8 cellular contexts compared by ENCODE assay signal in the genomic region with DNA sequence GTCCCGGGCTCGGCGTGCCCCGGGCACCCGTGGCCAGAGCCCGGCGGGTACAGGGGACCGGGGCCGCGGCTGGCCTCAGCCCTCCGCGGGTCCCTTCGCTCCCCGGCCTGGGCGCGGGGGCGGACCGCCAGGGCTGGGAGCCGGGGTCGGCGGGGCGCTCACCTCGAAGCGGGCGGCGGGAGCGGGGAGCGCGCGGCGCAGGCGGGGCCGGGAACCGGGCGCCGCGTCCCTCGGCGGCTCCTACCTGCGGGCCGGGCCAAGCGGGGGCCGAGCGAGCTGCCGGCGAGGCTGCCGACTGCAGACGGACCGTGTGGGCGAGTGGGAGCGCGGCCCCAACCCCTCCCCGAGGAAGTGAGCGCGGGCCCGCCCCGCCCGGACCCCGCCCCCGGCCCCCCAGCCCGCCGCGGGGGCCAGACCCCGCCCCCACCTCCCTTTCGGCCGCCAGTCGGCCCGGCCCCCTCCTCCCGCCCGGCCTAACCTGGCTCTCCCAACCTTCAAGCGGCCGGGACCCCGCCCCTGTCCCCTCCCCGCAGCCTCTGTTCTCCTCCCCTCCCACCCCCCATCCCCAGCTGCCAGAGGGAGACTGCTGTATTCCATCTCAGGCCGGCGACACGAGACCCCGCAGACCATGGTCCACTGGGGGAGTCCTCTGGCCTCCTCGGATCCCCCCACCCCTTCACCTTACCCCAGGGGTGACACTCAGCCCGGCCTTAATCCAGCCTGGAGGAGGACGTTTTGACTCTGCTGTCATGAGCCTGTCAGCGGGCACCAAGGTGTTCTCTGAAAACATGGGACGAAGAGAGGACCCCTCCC. TPM values are rescaled to one million over a fixed set of nuclear protein-coding genes. Genes with fewer than 3 reads are reported as not detected.
A peak's percentile ranks its signal among the peaks of the same experiment; 100 is the strongest.
DNase-seq lines count a peak whose midpoint lies in the region; ATAC-seq and TF ChIP-seq lines count a peak whose summit lies in the region.

A gene with protein sequence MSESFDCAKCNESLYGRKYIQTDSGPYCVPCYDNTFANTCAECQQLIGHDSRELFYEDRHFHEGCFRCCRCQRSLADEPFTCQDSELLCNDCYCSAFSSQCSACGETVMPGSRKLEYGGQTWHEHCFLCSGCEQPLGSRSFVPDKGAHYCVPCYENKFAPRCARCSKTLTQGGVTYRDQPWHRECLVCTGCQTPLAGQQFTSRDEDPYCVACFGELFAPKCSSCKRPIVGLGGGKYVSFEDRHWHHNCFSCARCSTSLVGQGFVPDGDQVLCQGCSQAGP (minus strand): TSS at position 320 of the 813 bp plus-strand sequence. CDS start 6,102 bp downstream, outside the sequence.

- peak within 1 kb of the TSS; percentile 91 for H2AK9ac ChIP-seq in IMR-90 (replicated peaks; ENCODE audit: low read depth, low read length, poor library complexity)

- no peak for TF ChIP-seq RAD21 in IMR-90 (IDR thresholded peaks at IDR 0.05; ENCODE audit: low read length)

- peaks cover 14% of the 10 kb centered on the region; the same call in 1 of the 2 replicates for H4K20me1 ChIP-seq in IMR-90 (ENCODE audit: insufficient read depth, low read length)

- H3K4me2 ChIP-seq in IMR-90 (ENCODE audit: low read depth, low read length): peak within 1 kb of the TSS; percentile 74

- peak within 1 kb of the TSS; percentile 47 for H3K56ac ChIP-seq in IMR-90 (ENCODE audit: extremely low read depth, insufficient read depth, low read length)

- TF ChIP-seq CTCF in IMR-90 (conservative IDR thresholded peaks at IDR 0.05; ENCODE audit: low read depth, low read length): no peak

- H2BK5ac ChIP-seq in IMR-90 (ENCODE audit: low read depth, low read length, poor library complexity, severe bottlenecking): peak within 1 kb of the TSS; percentile 29

- peak within 1 kb of the TSS; percentile 97 for H3K14ac ChIP-seq in IMR-90 (replicated peaks; ENCODE audit: low read depth, low read length)

- no TSS peak for BruUV-seq in IMR-90 (replicated peaks; lab: Mats Ljungman, UMichigan)

- peak within 1 kb of the TSS; percentile 46 to 87 for H4K8ac ChIP-seq in IMR-90 (ENCODE audit: low read depth in 2 of 2, low read length in 2 of 2)

- dilution Hi-C loops in IMR-90 (cut with HindIII; ENCODE audit: low sequenced_read_pairs, unreplicated experiment): no loop called here

- H3K4me3 Mint-ChIP-seq in T-helper 2 cell treated with Interferon-gamma antibody and Interleukin-4, amounts not matched to agents 5 μg/mL and 100 μg/mL, for 36 hours: peak within 1 kb of the TSS; percentile 86

- peaks cover 15% of the 10 kb centered on the region for H3K9me1 ChIP-seq in IMR-90 (ENCODE audit: insufficient read depth, low read length)

- H3K27me3 ChIP-seq in IMR-90 (ENCODE audit: control insufficient read depth, insufficient read depth, low read length): no peaks in the 10 kb centered on the region

- H3K18ac ChIP-seq in IMR-90 (ENCODE audit: low read depth, low read length): peak within 1 kb of the TSS; percentile 65

- no peak within 1 kb of the TSS for H2BK20ac ChIP-seq in IMR-90 (ENCODE audit: low read depth, low read length)

- H4K91ac ChIP-seq in IMR-90 (ENCODE audit: insufficient read depth, low read depth, low read length): peak within 1 kb of the TSS; percentile 89

- peak within 1 kb of the TSS; percentile 75 for H3K4me3 ChIP-seq in GM08714 (ENCODE audit: low read length)
- peak within 1 kb of the TSS; percentile 92 for H3K4me3 ChIP-seq in IMR-90 (ENCODE audit: insufficient read depth, low read depth, low read length)

- ATAC-seq in IMR-90 (ENCODE audit: low read depth) (peak; percentile 61), HG03469 (IDR thresholded peaks at IDR 0.05; ENCODE audit: unreplicated experiment) (no peak)

- TF ChIP-seq POLR2A in IMR-90 (IDR thresholded peaks at IDR 0.05; ENCODE audit: low read depth, low read length): peak; percentile 43; the same call in 1 of the 2 replicates

- WGBS in IMR-90 (ENCODE audit: extremely low coverage in 2 of 2, insufficient read length in 1 of 2), 2 experiments: 2% methylated on average over 8 of the region's 83 CpGs; no CpG with 5 or more reads in 1 of the 2 experiments

- H3K36me3 Mint-ChIP-seq in T-helper 2 cell treated with Interferon-gamma antibody and Interleukin-4, amounts not matched to agents 5 μg/mL and 100 μg/mL, for 36 hours (ENCODE audit: low read depth): no peaks in the 10 kb centered on the region

- no peaks in the 10 kb centered on the region for H3K9me3 Mint-ChIP-seq in T-helper 2 cell treated with Interferon-gamma antibody and Interleukin-4, amounts not matched to agents 5 μg/mL and 100 μg/mL, for 36 hours

- peak within 1 kb of the TSS; percentile 49 for H2BK120ac ChIP-seq in IMR-90 (ENCODE audit: low read depth, low read length)

- H3K23ac ChIP-seq in IMR-90 (ENCODE audit: low read depth, low read length): peak within 1 kb of the TSS; percentile 99

- peak within 1 kb of the TSS; percentile 88 for H3K27ac ChIP-seq in IMR-90 (ENCODE audit: insufficient read depth, low read length)

- peak within 1 kb of the TSS; percentile 93 for H3K4ac ChIP-seq in IMR-90 (ENCODE audit: low read depth, low read length)

- DNase-seq in IMR-90: peak; percentile 33
- DNase-seq in T-helper 2 cell treated with Interferon-gamma antibody and Interleukin-4, amounts not matched to agents 5 μg/mL and 100 μg/mL, for 36 hours (ENCODE audit: low spot score): peak; percentile 66
- peak; percentile 54 for DNase-seq in cerebellar cortex (ENCODE audit: low spot score)
- DNase-seq in kidney tubule cell (ENCODE audit: low spot score): peak; percentile 55
- DNase-seq in stimulated activated CD8-positive, alpha-beta memory T cell treated with anti-CD3 and anti-CD28 coated beads, Interleukin-4, amount 100 ng/mL, for 24 hours (ENCODE audit: low read depth): peak; percentile 50
- no peak for DNase-seq in midbrain (lab: John Stamatoyannopoulos, UW)

- H3K4me1 ChIP-seq in IMR-90 (ENCODE audit: control insufficient read depth, insufficient read depth, low read length): peaks cover 18% of the 10 kb centered on the region

- POLR2A ChIA-PET in IMR-90 (lab: Charles Lee; ENCODE audit: unreplicated experiment): interaction anchor here (0.6 kb wide), 1 partner anchor 1248 kb away, joined by 5 read pairs; no protein-coding TSS in a partner anchor

- H2AFZ ChIP-seq in IMR-90 (replicated peaks; ENCODE audit: low read length, poor library complexity): peak within 1 kb of the TSS; percentile 89

- in situ Hi-C loops in IMR-90 (cut with MboI; ENCODE audit: low sequenced_read_pairs): loop anchor here (25.0 kb wide), 3 partner anchors 418 to 1543 kb away; a partner anchor contains a TSS

- H4K5ac ChIP-seq in IMR-90 (ENCODE audit: low read depth, low read length): peak within 1 kb of the TSS; percentile 46

- CTCF ChIA-PET in IMR-90 (lab: Yijun Ruan, JAX): no interaction called here

- no peaks in the 10 kb centered on the region for H3K9me3 ChIP-seq in IMR-90 (ENCODE audit: control insufficient read depth, insufficient read depth, low read length)

- intact Hi-C loops in IMR-90 (cut with micrococcal nuclease): no loop called here

- no peaks in the 10 kb centered on the region for H3K36me3 ChIP-seq in IMR-90 (ENCODE audit: control insufficient read depth, insufficient read depth, low read length)

- H3K4me1 Mint-ChIP-seq in T-helper 2 cell treated with Interferon-gamma antibody and Interleukin-4, amounts not matched to agents 5 μg/mL and 100 μg/mL, for 36 hours (ENCODE audit: low read depth): peaks cover 44% of the 10 kb centered on the region

- no peaks in the 10 kb centered on the region for H3K27me3 Mint-ChIP-seq in T-helper 2 cell treated with Interferon-gamma antibody and Interleukin-4, amounts not matched to agents 5 μg/mL and 100 μg/mL, for 36 hours (ENCODE audit: low read depth)

- H3K27ac Mint-ChIP-seq in T-helper 2 cell treated with Interferon-gamma antibody and Interleukin-4, amounts not matched to agents 5 μg/mL and 100 μg/mL, for 36 hours: peak within 1 kb of the TSS; percentile 81

- peak within 1 kb of the TSS; percentile 59; the same call in 1 of the 3 replicates for H2BK15ac ChIP-seq in IMR-90 (ENCODE audit: low read depth, low read length)

- peak within 1 kb of the TSS; percentile 90 for H2AK5ac ChIP-seq in IMR-90 (ENCODE audit: low read depth, low read length)

- peaks cover 11 to 41% of the 10 kb centered on the region in 2 experiments; a peak in 3 of 4 replicates for H3K79me1 ChIP-seq in IMR-90 (ENCODE audit: low read depth in 1 of 2, low read length in 2 of 2)

- peak within 1 kb of the TSS; percentile 99 for H3K9ac ChIP-seq in IMR-90 (ENCODE audit: low read depth, low read length)

TF ChIP-seq in IMR-90, 13 proteins besides CTCF, POLR2A, EP300 and RAD21:
- TF ChIP-seq RFX5 (IDR thresholded peaks at IDR 0.05; ENCODE audit: low read depth, low read length): no peak
- TF ChIP-seq MAZ (IDR thresholded peaks at IDR 0.05; ENCODE audit: borderline replicate concordance, low read depth, low read length): peak; percentile 53; the same call in 1 of the 2 replicates

RNA-seq across cellular contexts. Expression of the gene that starts here (rescaled TPM):
- 7.2 and 11.5 TPM in 2 replicates for total RNA-seq in IMR-90 (2012; rRNA removed)
- polyA plus RNA-seq in IMR-90 (2012; rRNA removed): 26.0 and 27.1 TPM in 2 replicates
- 25.2 and 47.0 TPM in 2 replicates for polyA plus RNA-seq in IMR-90 (2012; cell fraction: cytosol; rRNA removed)
- polyA plus RNA-seq in IMR-90 (2012; cell fraction: nucleus; rRNA removed; ENCODE audit: low replicate concordance): 24.2 and 52.9 TPM in 2 replicates
